Comparison of ENCODE assay signal across 1 cellular context in genomic region chr20:58896820-58897219, GRCh38.
TF ChIP-seq lines count a peak whose summit lies in the region.

No MANE protein-coding gene starts in this region.

TF ChIP-seq in GM12878, 131 proteins besides CTCF, POLR2A, EP300 and RAD21:
- TF ChIP-seq, protein P1, sequence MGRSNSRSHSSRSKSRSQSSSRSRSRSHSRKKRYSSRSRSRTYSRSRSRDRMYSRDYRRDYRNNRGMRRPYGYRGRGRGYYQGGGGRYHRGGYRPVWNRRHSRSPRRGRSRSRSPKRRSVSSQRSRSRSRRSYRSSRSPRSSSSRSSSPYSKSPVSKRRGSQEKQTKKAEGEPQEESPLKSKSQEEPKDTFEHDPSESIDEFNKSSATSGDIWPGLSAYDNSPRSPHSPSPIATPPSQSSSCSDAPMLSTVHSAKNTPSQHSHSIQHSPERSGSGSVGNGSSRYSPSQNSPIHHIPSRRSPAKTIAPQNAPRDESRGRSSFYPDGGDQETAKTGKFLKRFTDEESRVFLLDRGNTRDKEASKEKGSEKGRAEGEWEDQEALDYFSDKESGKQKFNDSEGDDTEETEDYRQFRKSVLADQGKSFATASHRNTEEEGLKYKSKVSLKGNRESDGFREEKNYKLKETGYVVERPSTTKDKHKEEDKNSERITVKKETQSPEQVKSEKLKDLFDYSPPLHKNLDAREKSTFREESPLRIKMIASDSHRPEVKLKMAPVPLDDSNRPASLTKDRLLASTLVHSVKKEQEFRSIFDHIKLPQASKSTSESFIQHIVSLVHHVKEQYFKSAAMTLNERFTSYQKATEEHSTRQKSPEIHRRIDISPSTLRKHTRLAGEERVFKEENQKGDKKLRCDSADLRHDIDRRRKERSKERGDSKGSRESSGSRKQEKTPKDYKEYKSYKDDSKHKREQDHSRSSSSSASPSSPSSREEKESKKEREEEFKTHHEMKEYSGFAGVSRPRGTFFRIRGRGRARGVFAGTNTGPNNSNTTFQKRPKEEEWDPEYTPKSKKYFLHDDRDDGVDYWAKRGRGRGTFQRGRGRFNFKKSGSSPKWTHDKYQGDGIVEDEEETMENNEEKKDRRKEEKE (IDR thresholded peaks at IDR 0.05) = no peak
- TF ChIP-seq NR2F1 (conservative IDR thresholded peaks at IDR 0.05) (no peak), FOXK2 (IDR thresholded peaks at IDR 0.05) (no peak), POLR2AphosphoS5 (IDR thresholded peaks at IDR 0.05; ENCODE audit: low read length) (peak; percentile 28; the same call in 1 of the 2 replicates), ATF7 (IDR thresholded peaks at IDR 0.05; ENCODE audit: low read depth) (peak; percentile 33; the same call in 1 of the 2 replicates)
